1 cellular context compared by ENCODE assay signal in the genomic region with DNA sequence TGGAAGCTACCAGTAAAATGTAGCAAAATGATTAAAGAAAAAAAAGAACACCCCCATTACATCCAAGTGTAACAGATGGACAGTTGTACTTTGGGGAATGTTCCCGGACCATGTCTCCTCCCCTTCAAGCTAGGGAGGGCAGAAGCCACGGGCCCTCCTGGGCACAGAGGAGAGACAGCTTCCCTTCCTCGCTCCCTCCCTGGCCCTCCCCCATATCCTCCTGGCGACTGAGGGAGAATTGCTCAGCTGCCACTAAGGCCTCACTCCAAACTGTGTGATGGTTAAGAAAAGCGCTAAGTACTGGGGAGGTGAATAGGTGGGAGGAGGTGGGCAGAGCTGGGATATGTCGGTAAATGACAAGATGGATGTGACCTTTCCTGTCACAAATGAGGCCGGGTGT.
TF ChIP-seq lines count a peak whose summit lies in the region.

No MANE protein-coding gene starts in this region.

TF ChIP-seq in IMR-90, 13 proteins besides CTCF, POLR2A, EP300 and RAD21 (continued from another document):
- TF ChIP-seq CHD1 (IDR thresholded peaks at IDR 0.05; ENCODE audit: low read depth, low read length) = no peak
- TF ChIP-seq, protein P1, sequence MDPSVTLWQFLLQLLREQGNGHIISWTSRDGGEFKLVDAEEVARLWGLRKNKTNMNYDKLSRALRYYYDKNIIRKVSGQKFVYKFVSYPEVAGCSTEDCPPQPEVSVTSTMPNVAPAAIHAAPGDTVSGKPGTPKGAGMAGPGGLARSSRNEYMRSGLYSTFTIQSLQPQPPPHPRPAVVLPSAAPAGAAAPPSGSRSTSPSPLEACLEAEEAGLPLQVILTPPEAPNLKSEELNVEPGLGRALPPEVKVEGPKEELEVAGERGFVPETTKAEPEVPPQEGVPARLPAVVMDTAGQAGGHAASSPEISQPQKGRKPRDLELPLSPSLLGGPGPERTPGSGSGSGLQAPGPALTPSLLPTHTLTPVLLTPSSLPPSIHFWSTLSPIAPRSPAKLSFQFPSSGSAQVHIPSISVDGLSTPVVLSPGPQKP (IDR thresholded peaks at IDR 0.05; ENCODE audit: borderline replicate concordance, low read depth, low read length) = no peak
- no peak for TF ChIP-seq MAZ (IDR thresholded peaks at IDR 0.05; ENCODE audit: borderline replicate concordance, low read depth, low read length)
- no peak for TF ChIP-seq FOS (IDR thresholded peaks at IDR 0.05; ENCODE audit: low read depth, low read length)
- TF ChIP-seq RFX5 (IDR thresholded peaks at IDR 0.05; ENCODE audit: low read depth, low read length) = no peak
